Comparison of ENCODE assay signal across 14 cellular contexts in the genomic region with DNA sequence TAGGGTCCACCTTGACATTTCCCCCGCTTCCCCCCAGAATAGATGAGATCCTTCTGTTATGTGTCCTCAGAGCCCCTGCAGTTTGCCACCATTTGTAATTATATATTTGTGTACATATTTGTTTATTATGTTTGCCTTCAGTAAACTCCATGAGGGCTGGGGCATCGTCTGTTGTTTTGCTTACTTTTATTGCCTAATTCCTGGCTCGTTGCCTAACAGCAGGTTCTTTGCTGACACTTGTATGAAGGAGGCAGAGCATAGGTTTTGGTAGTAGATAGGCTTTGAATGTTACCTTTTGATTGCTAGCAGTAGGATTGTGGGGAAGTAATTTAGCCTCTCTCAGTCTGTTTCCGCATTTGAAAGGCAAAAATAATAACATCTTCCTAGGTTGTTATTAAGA. TPM values are rescaled to one million over a fixed set of nuclear protein-coding genes. Genes with fewer than 3 reads are reported as not detected.
DNase-seq lines count a peak whose midpoint lies in the region; ATAC-seq and TF ChIP-seq lines count a peak whose summit lies in the region.
"Had no signal": no experiment of that assay in that cellular context is flagged by ENCODE, and none has a peak within 500 bp of the region (broad histone marks: within the 10 kb centered on the region; RNA-seq: fewer than 3 reads in every experiment).

No MANE protein-coding gene starts in this region.

- no peaks in the 10 kb centered on the region for H4K20me1 ChIP-seq in OCI-LY1 (ENCODE audit: insufficient read depth, low read length)

- DNase-seq in DMS53 (lab: John Stamatoyannopoulos, UW) (peak; percentile 72), NCI-H1105 (lab: John Stamatoyannopoulos, UW) (peak; percentile 81), left lobe of liver (ENCODE audit: low spot score) (peak; percentile 55)
- no peak for DNase-seq in stimulated activated naive B cell treated with anti-CD40 and anti-IgM and Interleukin-4, amounts not matched to agents 10 μg/mL and 1 μg/mL and 100 μg/mL, for 72 hours
- no peak for DNase-seq in activated naive CD4-positive, alpha-beta T cell treated with anti-CD3 and anti-CD28 coated beads, Interleukin-2, amount 50 U/mL, for 72 hours (ENCODE audit: low spot score in 2 of 2)
- no peak for DNase-seq in activated CD4-positive, alpha-beta memory T cell treated with anti-CD3 and anti-CD28 coated beads for 36 hours
- DNase-seq: activated CD4-positive, alpha-beta T cell treated with anti-CD3 and anti-CD28 coated beads for 4 hours; brain microvascular endothelial cell; C1 segment of cervical spinal cord; hippocampal formation; stimulated activated naive CD8-positive, alpha-beta T cell treated with anti-CD3 and anti-CD28 coated beads, Interleukin-15, Interleukin-2, amounts not matched to agents 100 U/mL and 50 U/mL, for 24 hours; T-cell had no signal

- H3K27me3 Mint-ChIP-seq in stimulated activated naive B cell treated with anti-CD40 and anti-IgM and Interleukin-4, amounts not matched to agents 10 μg/mL and 1 μg/mL and 100 μg/mL, for 72 hours = no peaks in the 10 kb centered on the region
- no peaks in the 10 kb centered on the region for H3K27me3 Mint-ChIP-seq in activated CD4-positive, alpha-beta memory T cell treated with anti-CD3 and anti-CD28 coated beads for 36 hours
- H3K27me3 Mint-ChIP-seq: T-cell had no signal

- H3K4me2 ChIP-seq in OCI-LY1 (ENCODE audit: low read length) = peak overlapping the region; percentile 7; the same call in 1 of the 2 replicates

- H2AFZ ChIP-seq in OCI-LY1 (ENCODE audit: low read length) = no peak overlapping the region

- H3K4me1 Mint-ChIP-seq in stimulated activated naive B cell treated with anti-CD40 and anti-IgM and Interleukin-4, amounts not matched to agents 10 μg/mL and 1 μg/mL and 100 μg/mL, for 72 hours = peaks cover 8 to 14% of the 10 kb centered on the region in 2 donors
- H3K4me1 Mint-ChIP-seq in activated CD4-positive, alpha-beta memory T cell treated with anti-CD3 and anti-CD28 coated beads for 36 hours (ENCODE audit: low read depth) = peaks cover 29% of the 10 kb centered on the region

- H3K36me3 ChIP-seq in OCI-LY1 (ENCODE audit: insufficient read depth, low read length) = no peaks in the 10 kb centered on the region
- H3K36me3 ChIP-seq: brain microvascular endothelial cell had no signal

- CTCF ChIA-PET in activated CD4-positive, alpha-beta memory T cell treated with anti-CD3 and anti-CD28 coated beads for 36 hours (lab: Charles Lee) = no interaction called here

- no peak overlapping the region for H3K9ac ChIP-seq in OCI-LY1 (ENCODE audit: low read length)

- no peak overlapping the region for H3K27ac Mint-ChIP-seq in stimulated activated naive B cell treated with anti-CD40 and anti-IgM and Interleukin-4, amounts not matched to agents 10 μg/mL and 1 μg/mL and 100 μg/mL, for 72 hours
- H3K27ac Mint-ChIP-seq in activated naive CD4-positive, alpha-beta T cell treated with anti-CD3 and anti-CD28 coated beads, Interleukin-2, amount 50 U/mL, for 72 hours = no peak overlapping the region
- no peak overlapping the region for H3K27ac Mint-ChIP-seq in activated CD4-positive, alpha-beta memory T cell treated with anti-CD3 and anti-CD28 coated beads for 36 hours
- H3K27ac Mint-ChIP-seq: T-cell had no signal

- no peaks in the 10 kb centered on the region for H3K9me3 Mint-ChIP-seq in stimulated activated naive B cell treated with anti-CD40 and anti-IgM and Interleukin-4, amounts not matched to agents 10 μg/mL and 1 μg/mL and 100 μg/mL, for 72 hours
- peaks cover 0 to 3% of the 10 kb centered on the region in 2 donors for H3K9me3 Mint-ChIP-seq in activated naive CD4-positive, alpha-beta T cell treated with anti-CD3 and anti-CD28 coated beads, Interleukin-2, amount 50 U/mL, for 72 hours
- no peaks in the 10 kb centered on the region for H3K9me3 Mint-ChIP-seq in activated CD4-positive, alpha-beta memory T cell treated with anti-CD3 and anti-CD28 coated beads for 36 hours
- H3K9me3 Mint-ChIP-seq: T-cell had no signal

- no peaks in the 10 kb centered on the region for H3K27me3 ChIP-seq in OCI-LY1 (ENCODE audit: insufficient read depth, low read length)
- H3K27me3 ChIP-seq: brain microvascular endothelial cell had no signal

- H3K4me3 Mint-ChIP-seq in stimulated activated naive B cell treated with anti-CD40 and anti-IgM and Interleukin-4, amounts not matched to agents 10 μg/mL and 1 μg/mL and 100 μg/mL, for 72 hours = no peak overlapping the region
- H3K4me3 Mint-ChIP-seq in activated CD4-positive, alpha-beta memory T cell treated with anti-CD3 and anti-CD28 coated beads for 36 hours = no peak overlapping the region
- H3K4me3 Mint-ChIP-seq: T-cell had no signal

- no peak overlapping the region for H3K4me3 ChIP-seq in OCI-LY1 (ENCODE audit: low read depth, low read length, poor library complexity, severe bottlenecking)

- intact Hi-C loops in activated CD4-positive, alpha-beta memory T cell treated with anti-CD3 and anti-CD28 coated beads for 36 hours (cut with micrococcal nuclease) = no loop called here

- H3K27ac ChIP-seq in OCI-LY1 (ENCODE audit: low read depth, low read length, poor library complexity, severe bottlenecking) = no peak overlapping the region
- H3K27ac ChIP-seq: brain microvascular endothelial cell had no signal

- peak; percentile 96 for ATAC-seq in left lobe of liver
- ATAC-seq in stimulated activated naive B cell treated with anti-CD40 and anti-IgM and Interleukin-4, amounts not matched to agents 10 μg/mL and 1 μg/mL and 100 μg/mL, for 72 hours (replicated peaks) = no peak
- ATAC-seq in activated naive CD4-positive, alpha-beta T cell treated with anti-CD3 and anti-CD28 coated beads, Interleukin-2, amount 50 U/mL, for 72 hours = no peak
- ATAC-seq in GM21723 (IDR thresholded peaks at IDR 0.05; ENCODE audit: unreplicated experiment) = no peak
- ATAC-seq: stimulated activated naive CD8-positive, alpha-beta T cell treated with anti-CD3 and anti-CD28 coated beads, Interleukin-15, Interleukin-2, amounts not matched to agents 100 U/mL and 50 U/mL, for 24 hours; T-cell had no signal

- H3F3A ChIP-seq in OCI-LY1 (ENCODE audit: insufficient read depth, low read length) = no peaks in the 10 kb centered on the region; the same call in 1 of the 2 replicates

- POLR2A ChIA-PET in activated CD4-positive, alpha-beta memory T cell treated with anti-CD3 and anti-CD28 coated beads for 36 hours (lab: Charles Lee) = interaction anchor here (0.6 kb wide), 1 partner anchor 220 kb away, joined by 3 read pairs; no protein-coding TSS in a partner anchor

- H3K79me2 ChIP-seq in OCI-LY1 (ENCODE audit: insufficient read depth, low read length) = peaks cover 4% of the 10 kb centered on the region; the same call in 1 of the 2 replicates

- H3K9me2 ChIP-seq in OCI-LY1 (ENCODE audit: low read depth, low read length) = no peaks in the 10 kb centered on the region

- peaks cover 3% of the 10 kb centered on the region in 2 donors for H3K36me3 Mint-ChIP-seq in stimulated activated naive B cell treated with anti-CD40 and anti-IgM and Interleukin-4, amounts not matched to agents 10 μg/mL and 1 μg/mL and 100 μg/mL, for 72 hours
- H3K36me3 Mint-ChIP-seq in activated naive CD4-positive, alpha-beta T cell treated with anti-CD3 and anti-CD28 coated beads, Interleukin-2, amount 50 U/mL, for 72 hours = no peaks in the 10 kb centered on the region
- H3K36me3 Mint-ChIP-seq in activated CD4-positive, alpha-beta memory T cell treated with anti-CD3 and anti-CD28 coated beads for 36 hours = peaks cover 5% of the 10 kb centered on the region

- H3K9me3 ChIP-seq in OCI-LY1 (ENCODE audit: low read length) = no peaks in the 10 kb centered on the region

- H3K4me1 ChIP-seq in OCI-LY1 (ENCODE audit: insufficient read depth, low read length, severe bottlenecking) = peaks cover 10% of the 10 kb centered on the region

- no peak for TF ChIP-seq CTCF in OCI-LY1 (IDR thresholded peaks at IDR 0.05; ENCODE audit: low read length)

RNA-seq across cellular contexts. Expression of a gene that starts 9.9 kb away (rescaled TPM):
- 11.2 TPM for total RNA-seq in left lobe of liver
- total RNA-seq in activated naive CD4-positive, alpha-beta T cell treated with anti-CD3 and anti-CD28 coated beads, Interleukin-2, amount 50 U/mL, for 72 hours = 10 to 100 TPM; 31.0 to 42.8 TPM
- total RNA-seq in activated CD4-positive, alpha-beta memory T cell treated with anti-CD3 and anti-CD28 coated beads for 36 hours = 10 to 100 TPM; 42.9 to 43.4 TPM

Comparison
In these comparisons a context has a peak if more than half of its experiments do, and no peak if none do; other contexts are left out.
1. DNase-seq: peak in DMS53 (single experiment), NCI-H1105 (single experiment) and left lobe of liver (single experiment); none in stimulated activated naive B cell treated with anti-CD40 and anti-IgM and Interleukin-4, amounts not matched to agents 10 μg/mL and 1 μg/mL and 100 μg/mL, for 72 hours (single experiment), activated naive CD4-positive, alpha-beta T cell treated with anti-CD3 and anti-CD28 coated beads, Interleukin-2, amount 50 U/mL, for 72 hours (0 of 2) and activated CD4-positive, alpha-beta memory T cell treated with anti-CD3 and anti-CD28 coated beads for 36 hours (single experiment).